ENCODE assay signal across 13 cellular contexts in genomic region chr19:45597425-45598111, GRCh38. TPM values are rescaled to one million over a fixed set of nuclear protein-coding genes. Genes with fewer than 3 reads are reported as not detected.
DNase-seq lines count a peak whose midpoint lies in the region; ATAC-seq, FAIRE-seq and TF ChIP-seq lines count a peak whose summit lies in the region.
"Had no signal": no experiment of that assay in that cellular context is flagged by ENCODE, and none has a peak within 500 bp of the region (broad histone marks: within the 10 kb centered on the region; RNA-seq: fewer than 3 reads in every experiment).

No MANE protein-coding gene starts in this region.

- no peak overlapping the region for H3K9ac ChIP-seq in astrocyte (ENCODE audit: low read length)

- peak overlapping the region; percentile 51 for H2AFZ ChIP-seq in astrocyte (ENCODE audit: low read depth, low read length)

- peak overlapping the region; percentile 71 for H3K4me2 ChIP-seq in astrocyte (ENCODE audit: low read length)

- H3K9me3 Mint-ChIP-seq in activated T-cell treated with anti-CD3 and anti-CD28 coated beads, Interleukin-2, amount 50 U/mL, for 72 hours: no peaks in the 10 kb centered on the region
- no peaks in the 10 kb centered on the region for H3K9me3 Mint-ChIP-seq in activated T-cell treated with anti-CD3 and anti-CD28 coated beads, Interleukin-2, amount 50 U/mL, for 4 hours
- no peaks in the 10 kb centered on the region for H3K9me3 Mint-ChIP-seq in astrocyte (ENCODE audit: unreplicated experiment)

- H3K9me3 ChIP-seq in astrocyte (ENCODE audit: insufficient read depth, low read depth, low read length): no peaks in the 10 kb centered on the region

- peaks cover 42% of the 10 kb centered on the region for H3K4me1 Mint-ChIP-seq in activated T-cell treated with anti-CD3 and anti-CD28 coated beads, Interleukin-2, amount 50 U/mL, for 72 hours (ENCODE audit: low read depth)
- H3K4me1 Mint-ChIP-seq in activated T-cell treated with anti-CD3 and anti-CD28 coated beads, Interleukin-2, amount 50 U/mL, for 4 hours (ENCODE audit: low read depth): peaks cover 30% of the 10 kb centered on the region
- peaks cover 5% of the 10 kb centered on the region for H3K4me1 Mint-ChIP-seq in astrocyte (ENCODE audit: low read depth, unreplicated experiment)

- no peak overlapping the region for H3K4me3 ChIP-seq in astrocyte (ENCODE audit: insufficient read depth, low read depth, low read length)

- peaks cover 75% of the 10 kb centered on the region for H3K27me3 Mint-ChIP-seq in activated T-cell treated with anti-CD3 and anti-CD28 coated beads, Interleukin-2, amount 50 U/mL, for 72 hours (ENCODE audit: low read depth)
- peaks cover 68% of the 10 kb centered on the region for H3K27me3 Mint-ChIP-seq in activated T-cell treated with anti-CD3 and anti-CD28 coated beads, Interleukin-2, amount 50 U/mL, for 4 hours (ENCODE audit: low read depth)
- peaks cover 39% of the 10 kb centered on the region for H3K27me3 Mint-ChIP-seq in astrocyte (ENCODE audit: low read depth, unreplicated experiment)

- H3K36me3 ChIP-seq in astrocyte (ENCODE audit: insufficient read depth, low read length): no peaks in the 10 kb centered on the region

- peak overlapping the region; percentile 52 to 74 for H3K4me3 Mint-ChIP-seq in activated T-cell treated with anti-CD3 and anti-CD28 coated beads, Interleukin-2, amount 50 U/mL, for 72 hours
- H3K4me3 Mint-ChIP-seq in activated T-cell treated with anti-CD3 and anti-CD28 coated beads, Interleukin-2, amount 50 U/mL, for 4 hours: no peak overlapping the region
- H3K4me3 Mint-ChIP-seq in astrocyte (ENCODE audit: unreplicated experiment): no peak overlapping the region

- no peak for FAIRE-seq in astrocyte (lab: Jason Lieb, UNC)
- FAIRE-seq: urothelium cell line had no signal

- H3K36me3 Mint-ChIP-seq in activated T-cell treated with anti-CD3 and anti-CD28 coated beads, Interleukin-2, amount 50 U/mL, for 72 hours (ENCODE audit: insufficient read depth in 2 of 2): peaks cover 2 to 3% of the 10 kb centered on the region in 2 donors
- H3K36me3 Mint-ChIP-seq in activated T-cell treated with anti-CD3 and anti-CD28 coated beads, Interleukin-2, amount 50 U/mL, for 4 hours (ENCODE audit: insufficient read depth): no peaks in the 10 kb centered on the region
- no peaks in the 10 kb centered on the region for H3K36me3 Mint-ChIP-seq in astrocyte (ENCODE audit: low read depth, unreplicated experiment)
- H3K36me3 Mint-ChIP-seq: IgD-negative memory B cell had no signal

- H3K79me2 ChIP-seq in astrocyte (ENCODE audit: insufficient read depth, low read length): no peaks in the 10 kb centered on the region

- ATAC-seq in activated T-cell treated with anti-CD3 and anti-CD28 coated beads, Interleukin-2, amount 50 U/mL, for 72 hours (replicated peaks in 1 of 2): no peak
- no peak for ATAC-seq in activated T-cell treated with anti-CD3 and anti-CD28 coated beads, Interleukin-2, amount 50 U/mL, for 4 hours
- no peak for ATAC-seq in HG02884 (IDR thresholded peaks at IDR 0.05; ENCODE audit: unreplicated experiment)

- H3K4me1 ChIP-seq in astrocyte (ENCODE audit: insufficient read depth, low read length): peaks cover 2% of the 10 kb centered on the region

- no peak for DNase-seq in activated T-cell treated with anti-CD3 and anti-CD28 coated beads, Interleukin-2, amount 50 U/mL, for 72 hours
- DNase-seq in activated T-cell treated with anti-CD3 and anti-CD28 coated beads, Interleukin-2, amount 50 U/mL, for 4 hours: no peak
- DNase-seq in astrocyte (ENCODE audit: low read depth) (no peak), kidney glomerular epithelial cell (lab: John Stamatoyannopoulos, UW) (no peak), NCI-H774 (lab: John Stamatoyannopoulos, UW) (no peak)
- DNase-seq: activated CD4-positive, alpha-beta T cell treated with anti-CD3 and anti-CD28 coated beads for 4 hours; activated gamma-delta T cell treated with Interleukin-2 at 50 U/mL for 16 hours; posterior cingulate gyrus had no signal

- peaks cover 5% of the 10 kb centered on the region for H4K20me1 ChIP-seq in astrocyte (ENCODE audit: insufficient read depth, low read length)

- no peak overlapping the region for H3K27ac Mint-ChIP-seq in activated T-cell treated with anti-CD3 and anti-CD28 coated beads, Interleukin-2, amount 50 U/mL, for 72 hours
- H3K27ac Mint-ChIP-seq in astrocyte (ENCODE audit: unreplicated experiment): no peak overlapping the region

- no peak for TF ChIP-seq CTCF in astrocyte (IDR thresholded peaks at IDR 0.05; ENCODE audit: insufficient read depth, low read depth, low read length)

- H3K27me3 ChIP-seq in astrocyte (ENCODE audit: insufficient read depth, low read length) (peaks cover 45% of the 10 kb centered on the region), layer of hippocampus (ENCODE audit: control insufficient read depth, insufficient read depth, low read length) (peaks cover 32% of the 10 kb centered on the region)

- H3K27ac ChIP-seq in astrocyte (ENCODE audit: low read depth, low read length) (no peak overlapping the region), layer of hippocampus (ENCODE audit: low read depth, low read length) (peak overlapping the region; percentile 80), temporal lobe (ENCODE audit: low read depth, low read length) (peak overlapping the region; percentile 72)

RNA-seq across cellular contexts. Expression of gene GPR4, which starts 4.4 kb away (rescaled TPM):
- under 1 TPM in 1 of 2 donors, not detected in 1; 0.07 TPM for total RNA-seq in activated T-cell treated with anti-CD3 and anti-CD28 coated beads, Interleukin-2, amount 50 U/mL, for 72 hours
- total RNA-seq in activated T-cell treated with anti-CD3 and anti-CD28 coated beads, Interleukin-2, amount 50 U/mL, for 4 hours: under 1 TPM in 1 of 3 donors, not detected in 2; 0.05 TPM
- total RNA-seq in astrocyte: 0.14 and 0.30 TPM in 2 replicates
- 0.25 TPM for total RNA-seq in temporal lobe

RNA-seq across cellular contexts. Expression of gene OPA3, which starts 13.0 kb away (rescaled TPM):
- total RNA-seq in activated T-cell treated with anti-CD3 and anti-CD28 coated beads, Interleukin-2, amount 50 U/mL, for 72 hours: 10 to 100 TPM; 10.3 to 12.6 TPM
- total RNA-seq in activated T-cell treated with anti-CD3 and anti-CD28 coated beads, Interleukin-2, amount 50 U/mL, for 4 hours: 10 to 100 TPM; 14.1 to 15.5 (median 15.1) TPM
- 12.4 and 12.8 TPM in 2 replicates for total RNA-seq in astrocyte
- 1.2 TPM for total RNA-seq in temporal lobe

RNA-seq across cellular contexts. Expression of gene EML2, which starts 41.6 kb away (rescaled TPM):
- total RNA-seq in activated T-cell treated with anti-CD3 and anti-CD28 coated beads, Interleukin-2, amount 50 U/mL, for 72 hours: 100 to 1,000 TPM; 149 to 190 TPM
- total RNA-seq in activated T-cell treated with anti-CD3 and anti-CD28 coated beads, Interleukin-2, amount 50 U/mL, for 4 hours: 100 to 1,000 TPM; 136 to 178 (median 150) TPM
- total RNA-seq in astrocyte (24.6 and 27.8 TPM in 2 replicates), temporal lobe (13.0 TPM)

Comparison
In these comparisons a context has a peak if more than half of its experiments do, and no peak if none do; other contexts are left out.
1. H3K4me3 Mint-ChIP-seq: peak in activated T-cell treated with anti-CD3 and anti-CD28 coated beads, Interleukin-2, amount 50 U/mL, for 72 hours (2 of 2); none in activated T-cell treated with anti-CD3 and anti-CD28 coated beads, Interleukin-2, amount 50 U/mL, for 4 hours (single experiment) and astrocyte (single experiment).